ENCODE assay signal across 9 cellular contexts in the genomic region with DNA sequence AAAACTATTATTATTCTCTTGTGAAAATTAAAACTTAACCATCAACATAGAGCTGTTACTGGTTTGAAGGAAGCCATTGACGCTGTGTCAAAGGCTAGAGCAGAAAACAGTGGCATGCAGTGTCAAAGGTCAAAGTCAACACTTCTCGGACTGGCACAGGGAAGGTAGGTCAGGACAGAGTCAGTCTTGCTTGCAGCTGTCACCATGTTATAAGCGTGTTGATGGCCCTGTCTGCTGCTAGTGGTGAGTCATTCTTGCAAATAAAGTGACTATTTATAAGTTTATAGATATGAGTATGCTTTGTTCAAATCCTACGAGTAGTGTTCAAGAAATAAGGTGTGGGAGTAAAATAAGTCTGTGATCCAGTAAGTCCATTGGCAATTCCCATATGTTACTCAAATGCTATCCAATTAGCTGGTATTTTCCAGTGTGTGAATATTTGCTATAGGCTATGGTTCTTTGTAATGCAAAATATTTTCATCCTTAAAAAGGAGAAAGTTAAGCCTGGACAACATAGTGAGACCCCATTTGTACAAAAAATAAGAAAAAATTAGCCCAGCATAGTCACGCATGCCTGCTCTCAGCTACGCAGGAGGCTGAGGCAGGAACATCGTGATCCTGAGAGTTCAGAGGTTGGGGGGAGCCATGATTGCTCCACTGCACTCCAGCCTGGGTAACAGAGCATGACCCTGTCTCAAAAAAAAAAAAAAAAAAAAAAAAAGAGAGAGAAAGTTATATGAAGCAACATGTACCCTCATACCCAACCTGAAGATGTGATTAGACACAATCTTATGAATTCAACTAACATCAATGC. TPM values are rescaled to one million over a fixed set of nuclear protein-coding genes. Genes with fewer than 3 reads are reported as not detected.
DNase-seq lines count a peak whose midpoint lies in the region; ATAC-seq and TF ChIP-seq lines count a peak whose summit lies in the region.
"Had no signal": no experiment of that assay in that cellular context is flagged by ENCODE, and none has a peak within 500 bp of the region (broad histone marks: within the 10 kb centered on the region; RNA-seq: fewer than 3 reads in every experiment).

No MANE protein-coding gene starts in this region.

- no peaks in the 10 kb centered on the region for H3K9me3 Mint-ChIP-seq in endothelial cell (ENCODE audit: unreplicated experiment)
- H3K9me3 Mint-ChIP-seq in stimulated activated effector memory CD8-positive, alpha-beta T cell treated with anti-CD3 and anti-CD28 coated beads, Interleukin-12 subunit alpha, Interleukin-12 subunit beta, amount 100 ng/mL, for 72 hours = no peaks in the 10 kb centered on the region
- H3K9me3 Mint-ChIP-seq: naive B cell had no signal

- H3F3A ChIP-seq in Loucy (ENCODE audit: low read depth) = no peaks in the 10 kb centered on the region

- no peaks in the 10 kb centered on the region for H3K9me2 ChIP-seq in Loucy (replicated peaks; ENCODE audit: low read depth, low read length)

- H3K4me3 ChIP-seq in Loucy (ENCODE audit: low read length, poor library complexity, severe bottlenecking) = peak overlapping the region; percentile 65

- peak overlapping the region; percentile 42 for H3K9ac ChIP-seq in Loucy (ENCODE audit: low read depth, low read length, poor library complexity, severe bottlenecking)

- H3K27me3 Mint-ChIP-seq in endothelial cell (ENCODE audit: unreplicated experiment) = no peaks in the 10 kb centered on the region

- peak overlapping the region; percentile 84 for H3K4me2 ChIP-seq in Loucy (ENCODE audit: low read depth, low read length, poor library complexity, severe bottlenecking)

- H3K4me3 Mint-ChIP-seq in endothelial cell (ENCODE audit: unreplicated experiment) = peak overlapping the region; percentile 82
- peak overlapping the region; percentile 50 for H3K4me3 Mint-ChIP-seq in stimulated activated effector memory CD8-positive, alpha-beta T cell treated with anti-CD3 and anti-CD28 coated beads, Interleukin-12 subunit alpha, Interleukin-12 subunit beta, amount 100 ng/mL, for 72 hours

- no peaks in the 10 kb centered on the region for H3K36me3 ChIP-seq in Loucy (ENCODE audit: insufficient read depth, low read length)

- peak overlapping the region; percentile 72 for H2AFZ ChIP-seq in Loucy (ENCODE audit: low read length)

- ATAC-seq in stimulated activated effector memory CD8-positive, alpha-beta T cell treated with anti-CD3 and anti-CD28 coated beads, Interleukin-12 subunit alpha, Interleukin-12 subunit beta, amount 100 ng/mL, for 72 hours = peak; percentile 75

- H3K9me3 ChIP-seq in Loucy (ENCODE audit: insufficient read depth, low read depth, low read length) = no peaks in the 10 kb centered on the region

- H3K27me3 ChIP-seq in Loucy (ENCODE audit: insufficient read depth, low read length, poor library complexity, severe bottlenecking) = no peaks in the 10 kb centered on the region

- no peaks in the 10 kb centered on the region for H3K79me2 ChIP-seq in Loucy (ENCODE audit: insufficient read depth, low read length)

- no peaks in the 10 kb centered on the region for H4K20me1 ChIP-seq in Loucy (ENCODE audit: insufficient read depth, low read length, poor library complexity, severe bottlenecking)

- no peaks in the 10 kb centered on the region for H3K36me3 Mint-ChIP-seq in endothelial cell (ENCODE audit: low read depth, unreplicated experiment)
- H3K36me3 Mint-ChIP-seq in stimulated activated effector memory CD8-positive, alpha-beta T cell treated with anti-CD3 and anti-CD28 coated beads, Interleukin-12 subunit alpha, Interleukin-12 subunit beta, amount 100 ng/mL, for 72 hours = no peaks in the 10 kb centered on the region
- H3K36me3 Mint-ChIP-seq: naive B cell had no signal

- H3K4me1 Mint-ChIP-seq in endothelial cell (ENCODE audit: unreplicated experiment) = peaks cover 6% of the 10 kb centered on the region
- H3K4me1 Mint-ChIP-seq in stimulated activated effector memory CD8-positive, alpha-beta T cell treated with anti-CD3 and anti-CD28 coated beads, Interleukin-12 subunit alpha, Interleukin-12 subunit beta, amount 100 ng/mL, for 72 hours = peaks cover 10% of the 10 kb centered on the region

- TF ChIP-seq CTCF in Loucy (conservative IDR thresholded peaks at IDR 0.05; ENCODE audit: low read length) = no peak
- no peak for TF ChIP-seq CTCF in endothelial cell (IDR thresholded peaks at IDR 0.05; ENCODE audit: unreplicated experiment)

- DNase-seq in NOMO-1 treated with DMSO at 0.1 percent for 48 hours (lab: John Stamatoyannopoulos, UW; ENCODE audit: unreplicated experiment) (peak; percentile 84), NOMO-1 treated with dmso at 0.1 percent for 144 hours (lab: John Stamatoyannopoulos, UW; ENCODE audit: unreplicated experiment) (no peak), endothelial cell (ENCODE audit: low spot score) (no peak), kidney glomerular epithelial cell (lab: John Stamatoyannopoulos, UW) (no peak), HuH-7.5 (ENCODE audit: low spot score) (no peak), NCI-H1417 (lab: John Stamatoyannopoulos, UW) (no peak)
- no peak for DNase-seq in stimulated activated effector memory CD8-positive, alpha-beta T cell treated with anti-CD3 and anti-CD28 coated beads, Interleukin-12 subunit alpha, Interleukin-12 subunit beta, amount 100 ng/mL, for 72 hours (ENCODE audit: low spot score in 2 of 2)
- DNase-seq: naive B cell had no signal

- H3K27ac Mint-ChIP-seq in endothelial cell (ENCODE audit: unreplicated experiment) = no peak overlapping the region
- H3K27ac Mint-ChIP-seq in stimulated activated effector memory CD8-positive, alpha-beta T cell treated with anti-CD3 and anti-CD28 coated beads, Interleukin-12 subunit alpha, Interleukin-12 subunit beta, amount 100 ng/mL, for 72 hours = no peak overlapping the region

- peaks cover 8% of the 10 kb centered on the region for H3K4me1 ChIP-seq in Loucy (ENCODE audit: insufficient read depth, low read length, poor library complexity, severe bottlenecking)

RNA-seq across cellular contexts. Expression of a gene that starts 26.3 kb away (rescaled TPM):
- total RNA-seq in endothelial cell (ENCODE audit: unreplicated experiment) = 4.5 TPM
